In genomic region chr20:19969507-19970255, GRCh38 we compare ENCODE assay signal across 22 cellular contexts. TPM values are rescaled to one million over a fixed set of nuclear protein-coding genes. Genes with fewer than 3 reads are reported as not detected.
DNase-seq lines count a peak whose midpoint lies in the region; ATAC-seq, FAIRE-seq and TF ChIP-seq lines count a peak whose summit lies in the region.
"Had no signal": no experiment of that assay in that cellular context is flagged by ENCODE, and none has a peak within 500 bp of the region (broad histone marks: within the 10 kb centered on the region; RNA-seq: fewer than 3 reads in every experiment).

No MANE protein-coding gene starts in this region.

- H3K79me2 ChIP-seq in HepG2 (ENCODE audit: insufficient read depth, low read length): no peaks in the 10 kb centered on the region

- H3K27me3 ChIP-seq in HepG2 (ENCODE audit: control insufficient read depth in 1 of 2, insufficient read depth in 2 of 2, low read length in 2 of 2) (no peaks in the 10 kb centered on the region), right lobe of liver (no peaks in the 10 kb centered on the region), mesenchymal stem cell (ENCODE audit: control insufficient read depth in 1 of 2, insufficient read depth in 1 of 2, low read length in 2 of 2) (no peaks in the 10 kb centered on the region), upper lobe of left lung (no peaks in the 10 kb centered on the region)

- no peak overlapping the region for H3K9ac ChIP-seq in HepG2 (ENCODE audit: insufficient read depth, low read depth, low read length)
- H3K9ac ChIP-seq in mesenchymal stem cell (ENCODE audit: low read length): no peak overlapping the region

- peak overlapping the region; percentile 34 to 97 for H2BK12ac ChIP-seq in mesenchymal stem cell (ENCODE audit: low read length in 2 of 2)

- WGBS in HepG2 (ENCODE audit: low lambda C conversion rate): 84% methylated on average over 5 of the region's 5 CpGs
- 93% methylated on average over 3 of the region's 5 CpGs for WGBS in right lobe of liver (ENCODE audit: insufficient coverage, low coverage, low lambda C conversion rate, missing lambda C conversion rate)
- 97% methylated on average over 5 of the region's 5 CpGs for WGBS in mesenchymal stem cell
- 81 to 85% methylated on average over 5 of the region's 5 CpGs for WGBS in upper lobe of left lung, 2 donors

- no peak overlapping the region for H2AK5ac ChIP-seq in mesenchymal stem cell (ENCODE audit: low read length, severe bottlenecking)

- no peaks in the 10 kb centered on the region for H3K36me3 ChIP-seq in HepG2 (replicated peaks in 1 of 2; ENCODE audit: control insufficient read depth in 1 of 2, insufficient read depth in 2 of 2, low read length in 2 of 2)
- peaks cover 0 to 5% (median 0%) of the 10 kb centered on the region in 4 donors for H3K36me3 ChIP-seq in right lobe of liver
- peaks cover 26 to 71% of the 10 kb centered on the region in 2 experiments for H3K36me3 ChIP-seq in mesenchymal stem cell (ENCODE audit: control insufficient read depth in 1 of 2, insufficient read depth in 2 of 2, low read depth in 1 of 2, low read length in 2 of 2)
- peaks cover 0 to 73% (median 10%) of the 10 kb centered on the region in 4 donors for H3K36me3 ChIP-seq in upper lobe of left lung

- H4K91ac ChIP-seq in mesenchymal stem cell (ENCODE audit: low read length): peak overlapping the region; percentile 80

- POLR2A ChIA-PET in HepG2 (lab: Yijun Ruan, JAX): no interaction called here

- H3K4me1 ChIP-seq in HepG2 (ENCODE audit: insufficient read depth, low read length) (peaks cover 48% of the 10 kb centered on the region), right lobe of liver (peaks cover 1 to 28% (median 14%) of the 10 kb centered on the region in 4 donors), mesenchymal stem cell (ENCODE audit: control insufficient read depth, insufficient read depth, low read depth, low read length) (peaks cover 14% of the 10 kb centered on the region), upper lobe of left lung (peaks cover 29 to 52% (median 49%) of the 10 kb centered on the region in 4 donors)

- TF ChIP-seq POLR2A in HepG2 (IDR thresholded peaks at IDR 0.05; ENCODE audit: insufficient read depth in 1 of 2, low read depth in 2 of 2, low read length in 2 of 2) (no peak), right lobe of liver (IDR thresholded peaks at IDR 0.05) (no peak), upper lobe of left lung (IDR thresholded peaks at IDR 0.05) (no peak)

- H4K20me1 ChIP-seq in HepG2 (ENCODE audit: insufficient read depth, low read length): no peaks in the 10 kb centered on the region

- no peak for TF ChIP-seq RAD21 in HepG2 (CRISPR knock-in tag; IDR thresholded peaks at IDR 0.05)

- H3K18ac ChIP-seq in mesenchymal stem cell (ENCODE audit: low read depth in 1 of 2, low read length in 2 of 2): peak overlapping the region; percentile 77 to 90

- H3K9me3 ChIP-seq in HepG2 (ENCODE audit: low read length) (no peaks in the 10 kb centered on the region), right lobe of liver (no peaks in the 10 kb centered on the region), mesenchymal stem cell (ENCODE audit: control insufficient read depth, low read length) (no peaks in the 10 kb centered on the region), upper lobe of left lung (no peaks in the 10 kb centered on the region)
- H3K9me3 ChIP-seq: A549 had no signal

- H3K4me2 ChIP-seq in HepG2 (ENCODE audit: low read depth, low read length) (no peak overlapping the region), mesenchymal stem cell (ENCODE audit: low read length, poor library complexity, severe bottlenecking) (no peak overlapping the region)
- H3K4me2 ChIP-seq: A549 had no signal

- no TSS peak for BruUV-seq in HepG2 (replicated peaks; lab: Mats Ljungman, UMichigan)

- peak overlapping the region; percentile 88 to 92 for H3K4ac ChIP-seq in mesenchymal stem cell (ENCODE audit: low read depth in 1 of 2, low read length in 2 of 2)

- H3K14ac ChIP-seq in mesenchymal stem cell (ENCODE audit: low read length in 2 of 2): peak overlapping the region in 1 of 2 experiments; percentile 63

- H3K23ac ChIP-seq in mesenchymal stem cell (ENCODE audit: low read length in 2 of 2): no peak overlapping the region

- DNase-seq in HepG2 (ENCODE audit: low spot score) (no peak), right lobe of liver (no peak), amniotic epithelial cell (ENCODE audit: low read depth) (peak; percentile 6), mesenchymal stem cell (peak; percentile 57), upper lobe of left lung (no peak), NCI-H345 (lab: John Stamatoyannopoulos, UW) (no peak), COLO668 (lab: John Stamatoyannopoulos, UW; ENCODE audit: unreplicated experiment) (no peak)
- DNase-seq: CD8-positive, alpha-beta T cell; DMS153; H7; Karpas-422; MM.1S; NCI-H1105; NCI-H187; NCI-H446 treated with DMSO at 0.1 percent for 48 hours; NCI-H82; SIG-M5 had no signal

- H2AFZ ChIP-seq in HepG2 (ENCODE audit: low read length) (no peak overlapping the region), mesenchymal stem cell (ENCODE audit: low read depth, low read length) (no peak overlapping the region)

- peak overlapping the region; percentile 89 for H2BK120ac ChIP-seq in mesenchymal stem cell (ENCODE audit: low read depth, low read length)

- CTCF ChIA-PET in HepG2 (lab: Yijun Ruan, JAX; ENCODE audit: low intra/inter-chr PET ratio, low total read pairs): no interaction called here

- no peak overlapping the region for H2BK15ac ChIP-seq in mesenchymal stem cell (ENCODE audit: low read depth, poor library complexity, severe bottlenecking)

- TF ChIP-seq CTCF in HepG2 (CRISPR knock-in tag; IDR thresholded peaks at IDR 0.05) (no peak), right lobe of liver (IDR thresholded peaks at IDR 0.05) (no peak), upper lobe of left lung (IDR thresholded peaks at IDR 0.05) (no peak)

- no peak overlapping the region for H2BK5ac ChIP-seq in mesenchymal stem cell (ENCODE audit: low read depth, low read length, poor library complexity, severe bottlenecking)

- TF ChIP-seq EP300 in HepG2 (IDR thresholded peaks at IDR 0.05; ENCODE audit: low read depth in 2 of 2, low read length in 2 of 2): no peak
- TF ChIP-seq EP300 in HepG2 (CRISPR knock-in tag; IDR thresholded peaks at IDR 0.05; ENCODE audit: borderline replicate concordance): no peak
- no peak for TF ChIP-seq EP300 in upper lobe of left lung (IDR thresholded peaks at IDR 0.05)

- in situ Hi-C loops in HepG2 (cut with HindIII; ENCODE audit: extremely low pct_ligation_motif_present, low pct_unique_long_range_greater_than_20kb): no loop called here

- ATAC-seq in HepG2 (no peak), right lobe of liver (no peak), upper lobe of left lung (ENCODE audit: low FRiP score in 2 of 2) (no peak), GM18858 (IDR thresholded peaks at IDR 0.05; ENCODE audit: unreplicated experiment) (no peak)
- ATAC-seq: A549; CD8-positive, alpha-beta T cell had no signal

- FAIRE-seq in HepG2 (lab: Jason Lieb, UNC): no peak
- FAIRE-seq: GM18507, RCC 7860 had no signal

- intact Hi-C loops in HepG2 (cut with micrococcal nuclease; ENCODE audit: unreplicated experiment) (no loop called here), right lobe of liver (cut with DNase I) (no loop called here)

- H4K8ac ChIP-seq in mesenchymal stem cell (ENCODE audit: low read length): peak overlapping the region; percentile 67

- H3K79me1 ChIP-seq in mesenchymal stem cell (replicated peaks; ENCODE audit: low read length, poor library complexity, severe bottlenecking): peaks cover 23% of the 10 kb centered on the region

- H3K27ac ChIP-seq in HepG2 (ENCODE audit: extremely low read length, insufficient read depth, low read length) (no peak overlapping the region), right lobe of liver (no peak overlapping the region), mesenchymal stem cell (ENCODE audit: low read length, poor library complexity, severe bottlenecking) (no peak overlapping the region), upper lobe of left lung (peak overlapping the region in 3 of 4 donors; percentile 33 to 58 (median 36))
- H3K27ac ChIP-seq: A549 had no signal

- H3K4me3 ChIP-seq in HepG2 (replicated peaks in 1 of 3; ENCODE audit: insufficient read depth in 1 of 3, low read depth in 2 of 3, low read length in 3 of 3) (no peak overlapping the region), right lobe of liver (no peak overlapping the region), mesenchymal stem cell (ENCODE audit: insufficient read depth in 1 of 2, low read depth in 1 of 2, low read length in 2 of 2) (no peak overlapping the region), upper lobe of left lung (no peak overlapping the region)
- H3K4me3 ChIP-seq: A549, GM12878 had no signal

TF ChIP-seq in HepG2, 621 proteins besides CTCF, POLR2A, EP300 and RAD21 (continues in another document):
- 0 out of 2 replicates have a peak, but pooled peaks have one; percentile 37 for TF ChIP-seq ZNF501 (CRISPR knock-in tag; IDR thresholded peaks at IDR 0.05)
- no peak for TF ChIP-seq ZNF121 (CRISPR knock-in tag; IDR thresholded peaks at IDR 0.05)

RNA-seq across cellular contexts. Expression of gene NAA20, which starts 47.5 kb away (rescaled TPM):
- total RNA-seq in HepG2 (2016; rRNA removed; fragmentation: Illumina TruSeq; extraction: Trizol): 82.8 and 114 TPM in 2 replicates
- total RNA-seq in HepG2 (2016; cell fraction: cytosol; rRNA removed; fragmentation: Illumina TruSeq; extraction: Trizol; ENCODE audit: low read depth): 21.7 and 25.6 TPM in 2 replicates
- 86.7 and 113 TPM in 2 replicates for total RNA-seq in HepG2 (2016; cell fraction: insoluble cytoplasmic fraction; rRNA removed; fragmentation: Illumina TruSeq; extraction: Trizol)
- 37.5 and 43.6 TPM in 2 replicates for total RNA-seq in HepG2 (2016; cell fraction: membrane; rRNA removed; fragmentation: Illumina TruSeq; extraction: Trizol)
- 54.4 and 60.1 TPM in 2 replicates for total RNA-seq in HepG2 (2016; cell fraction: nucleus; rRNA removed; fragmentation: Illumina TruSeq; extraction: Trizol)
- 62.9 and 81.9 TPM in 2 replicates for polyA plus RNA-seq in HepG2 (2011; rRNA removed)
- polyA plus RNA-seq in HepG2 (2011; cell fraction: cytosol; rRNA removed): 50.7 and 67.7 TPM in 2 replicates
- 23.7 and 25.9 TPM in 2 replicates for polyA plus RNA-seq in HepG2 (2011; cell fraction: nucleus; rRNA removed)
- 95.6 and 106 TPM in 2 replicates for polyA plus RNA-seq in HepG2 (2012)
- 28.8 and 29.8 TPM in 2 replicates for polyA plus RNA-seq in HepG2 (2016; cell fraction: cytosol; fragmentation: Illumina TruSeq; extraction: Trizol; ENCODE audit: low read depth)
- 148 and 163 TPM in 2 replicates for polyA plus RNA-seq in HepG2 (2016; cell fraction: insoluble cytoplasmic fraction; fragmentation: Illumina TruSeq; extraction: Trizol; ENCODE audit: low read depth)
- polyA plus RNA-seq in HepG2 (2016; cell fraction: membrane; fragmentation: Illumina TruSeq; extraction: Trizol; ENCODE audit: low read depth): 36.9 and 37.4 TPM in 2 replicates
- polyA plus RNA-seq in HepG2 (2016; cell fraction: nucleus; fragmentation: Illumina TruSeq; extraction: Trizol; ENCODE audit: insufficient read depth, low read depth): 119 and 123 TPM in 2 replicates
- 14.8 and 29.0 TPM in 2 replicates for polyA minus RNA-seq in HepG2 (2011; rRNA and poly(A)+ RNA removed; ENCODE audit: low replicate concordance)
- 25.5 and 28.8 TPM in 2 replicates for polyA minus RNA-seq in HepG2 (2011; cell fraction: cytosol; rRNA and poly(A)+ RNA removed)
- 45.3 and 48.5 TPM in 2 replicates for polyA minus RNA-seq in HepG2 (2011; cell fraction: nucleus; rRNA and poly(A)+ RNA removed)
- 10 to 100 TPM; 34.0 to 48.0 (median 41.7) TPM for total RNA-seq in right lobe of liver
- 64.7 TPM for polyA plus RNA-seq in mesenchymal stem cell (2013, experiment 1 of 2)
- polyA plus RNA-seq in mesenchymal stem cell (2013, experiment 2 of 2): 67.5 TPM
- 10 to 100 TPM; 17.8 to 56.5 (median 49.4) TPM for total RNA-seq in upper lobe of left lung

Comparison
In these comparisons a context has a peak if more than half of its experiments do, and no peak if none do; other contexts are left out.
1. DNase-seq: peak in amniotic epithelial cell (single experiment) and mesenchymal stem cell (single experiment); none in HepG2 (single experiment), right lobe of liver (0 of 3), upper lobe of left lung (0 of 2), NCI-H345 (single experiment) and COLO668 (single experiment).
2. H3K27ac ChIP-seq: peak in upper lobe of left lung (3 of 4); none in HepG2 (single experiment), right lobe of liver (0 of 3) and mesenchymal stem cell (single experiment).